ENCODE assay signal across 8 cellular contexts in genomic region chr10:5813091-5813340, GRCh38. TPM values are rescaled to one million over a fixed set of nuclear protein-coding genes. Genes with fewer than 3 reads are reported as not detected.
DNase-seq lines count a peak whose midpoint lies in the region; FAIRE-seq and TF ChIP-seq lines count a peak whose summit lies in the region.

No MANE protein-coding gene starts in this region.

- POLR2A ChIA-PET in endothelial cell of umbilical vein (lab: Charles Lee) = interaction anchor here (0.6 to 1.9 kb wide), 3 partner anchors 31 to 77 kb away, joined by 3 to 9 read pairs (median 3); partner anchors contain the start of genes ANKRD16 and FBH1

- in situ Hi-C loops in HAP-1 (cut with MboI; ENCODE audit: low sequenced_read_pairs) = no loop called here

- no CpG with 5 or more reads among the region's 29 CpGs for WGBS in neuronal stem cell (ENCODE audit: extremely low coverage in 2 of 2, insufficient read length in 2 of 2, insufficient replicate concordance in 1 of 2), 2 donors

- H3K36me3 ChIP-seq in GM06990 (ENCODE audit: control insufficient read depth, insufficient read depth, low read length) = peaks cover 1% of the 10 kb centered on the region; the same call in 1 of the 2 replicates
- peaks cover 3% of the 10 kb centered on the region for H3K36me3 ChIP-seq in HAP-1 (replicated peaks)
- peaks cover 16% of the 10 kb centered on the region for H3K36me3 ChIP-seq in NT2/D1 (ENCODE audit: insufficient read depth, insufficient read length, low read length)
- no peaks in the 10 kb centered on the region for H3K36me3 ChIP-seq in endothelial cell of umbilical vein (ENCODE audit: control insufficient read depth in 2 of 2, extremely low read depth in 1 of 2, insufficient read depth in 2 of 2, low read length in 2 of 2)
- H3K36me3 ChIP-seq in neuronal stem cell (replicated peaks in 1 of 2; ENCODE audit: control insufficient read depth in 2 of 2, insufficient read depth in 2 of 2, low read length in 2 of 2) = peaks cover 1 to 23% of the 10 kb centered on the region in 2 donors

- CTCF ChIA-PET in endothelial cell of umbilical vein (lab: Charles Lee) = interaction anchor here (0.7 to 2.4 kb wide), 4 partner anchors 26 to 77 kb away, joined by 3 to 19 read pairs (median 4); partner anchors contain the start of genes ANKRD16 and FBH1

- intact Hi-C loops in endothelial cell of umbilical vein (cut with micrococcal nuclease) (loop anchor here (1.0 to 10.0 kb wide), 6 partner anchors 33 to 162 kb away; partner anchors contain the start of genes ANKRD16, IL15RA and TASOR2), posterior vena cava (cut with DNase I) (loop anchor here in 1 of 2 donors (10.0 kb wide), 1 partner anchor 62 kb away; no protein-coding TSS in a partner anchor)

- H3K4me3 ChIP-seq in GM06990 (replicated peaks; ENCODE audit: low read depth, low read length) (peak overlapping the region; percentile 93), HAP-1 (peak overlapping the region; percentile 91), NT2/D1 (ENCODE audit: insufficient read length, low read depth) (peak overlapping the region; percentile 82), endothelial cell of umbilical vein (replicated peaks in 1 of 3; ENCODE audit: insufficient read depth in 1 of 3, low read depth in 1 of 3, low read length in 3 of 3) (peak overlapping the region; percentile 91 to 100 (median 97)), neuronal stem cell (ENCODE audit: low read length in 2 of 2) (peak overlapping the region; percentile 69 to 97)

- peak overlapping the region; percentile 76 for H3K4ac ChIP-seq in neuronal stem cell (ENCODE audit: low read length)

- H3K23ac ChIP-seq in neuronal stem cell (ENCODE audit: low read depth, low read length, poor library complexity) = peak overlapping the region; percentile 100

- peaks cover 56% of the 10 kb centered on the region for H3K79me2 ChIP-seq in endothelial cell of umbilical vein (ENCODE audit: control insufficient read depth, insufficient read depth, low read length)

- no peak for DNase-seq in GM06990 (ENCODE audit: extremely low read depth, insufficient read length)
- no peak for DNase-seq in HAP-1 (ENCODE audit: low spot score in 2 of 2)
- no peak for DNase-seq in NT2/D1 (ENCODE audit: low read depth, low spot score)
- DNase-seq in endothelial cell of umbilical vein (ENCODE audit: low read depth, low spot score) = no peak
- DNase-seq in neuronal stem cell (ENCODE audit: low spot score) = no peak
- no peak for DNase-seq in GM19240 (ENCODE audit: insufficient read length, low spot score)
- no peak for DNase-seq in stimulated activated CD4-positive, alpha-beta T cell treated with anti-CD3 and anti-CD28 coated beads, Interleukin-2, amount 100 ng/mL, for 48 hours
- no peak for DNase-seq in posterior vena cava (ENCODE audit: low spot score)

- peaks cover 12% of the 10 kb centered on the region for H4K20me1 ChIP-seq in endothelial cell of umbilical vein (replicated peaks; ENCODE audit: control insufficient read depth, extremely low read depth, insufficient read depth, low read length)

- H3K27me3 ChIP-seq in GM06990 (replicated peaks; ENCODE audit: control insufficient read depth, insufficient read depth, low read length) = no peaks in the 10 kb centered on the region
- no peaks in the 10 kb centered on the region for H3K27me3 ChIP-seq in HAP-1 (ENCODE audit: low read depth)
- no peaks in the 10 kb centered on the region for H3K27me3 ChIP-seq in NT2/D1 (ENCODE audit: insufficient read depth, insufficient read length)
- no peaks in the 10 kb centered on the region for H3K27me3 ChIP-seq in endothelial cell of umbilical vein (ENCODE audit: control insufficient read depth in 2 of 2, insufficient read depth in 2 of 2, low read length in 2 of 2)
- no peaks in the 10 kb centered on the region for H3K27me3 ChIP-seq in neuronal stem cell (ENCODE audit: control insufficient read depth in 3 of 3, insufficient read depth in 3 of 3, low read depth in 1 of 3, low read length in 3 of 3)

- no peaks in the 10 kb centered on the region for H3K9me3 ChIP-seq in HAP-1
- no peaks in the 10 kb centered on the region for H3K9me3 ChIP-seq in NT2/D1 (ENCODE audit: insufficient read depth, low read length)
- H3K9me3 ChIP-seq in endothelial cell of umbilical vein (replicated peaks; ENCODE audit: control insufficient read depth, insufficient read depth, low read length) = no peaks in the 10 kb centered on the region
- no peaks in the 10 kb centered on the region for H3K9me3 ChIP-seq in neuronal stem cell (replicated peaks in 1 of 2; ENCODE audit: control insufficient read depth in 2 of 2, insufficient read depth in 1 of 2, low read depth in 1 of 2, low read length in 2 of 2)

- H3K9ac ChIP-seq in NT2/D1 (ENCODE audit: insufficient read length, low read depth) (peak overlapping the region; percentile 95), endothelial cell of umbilical vein (replicated peaks; ENCODE audit: extremely low read depth, insufficient read depth, low read length) (peak overlapping the region; percentile 99), neuronal stem cell (ENCODE audit: low read depth, low read length, poor library complexity) (peak overlapping the region; percentile 98)

- peak overlapping the region; percentile 93 for H2AFZ ChIP-seq in endothelial cell of umbilical vein (ENCODE audit: low read depth, low read length)
- peak overlapping the region; percentile 93 for H2AFZ ChIP-seq in neuronal stem cell (ENCODE audit: low read length)

- no TSS peak for BruUV-seq in endothelial cell of umbilical vein (replicated peaks; lab: Mats Ljungman, UMichigan)

- no peak overlapping the region for H4K91ac ChIP-seq in neuronal stem cell (ENCODE audit: low read depth, low read length, poor library complexity)

- H3K79me1 ChIP-seq in neuronal stem cell (ENCODE audit: low read depth, low read length) = peaks cover 6% of the 10 kb centered on the region

- peak overlapping the region; percentile 99 for H3K14ac ChIP-seq in neuronal stem cell (ENCODE audit: low read length)

- peak overlapping the region; percentile 87 for H2BK5ac ChIP-seq in neuronal stem cell (ENCODE audit: low read length)

- peak overlapping the region; percentile 97 for H2BK120ac ChIP-seq in neuronal stem cell (ENCODE audit: low read depth, low read length)

- H2BK15ac ChIP-seq in neuronal stem cell (ENCODE audit: low read length) = peak overlapping the region; percentile 81

- H2AK5ac ChIP-seq in neuronal stem cell (ENCODE audit: low read depth, low read length) = peak overlapping the region; percentile 90

- peak overlapping the region; percentile 100 for H3K18ac ChIP-seq in neuronal stem cell (ENCODE audit: low read length)

- H4K8ac ChIP-seq in neuronal stem cell (ENCODE audit: low read depth, low read length) = peak overlapping the region; percentile 65

- TF ChIP-seq POLR2A in endothelial cell of umbilical vein (IDR thresholded peaks at IDR 0.05; ENCODE audit: low read depth, low read length) = no peak

- no peak overlapping the region for H2BK12ac ChIP-seq in neuronal stem cell (ENCODE audit: low read length)

- H3K4me2 ChIP-seq in endothelial cell of umbilical vein (ENCODE audit: insufficient read depth, low read length) (no peak overlapping the region), neuronal stem cell (ENCODE audit: insufficient read depth, low read length, poor library complexity, severe bottlenecking) (peak overlapping the region; percentile 73)

- dilution Hi-C loops in endothelial cell of umbilical vein (cut with MboI; ENCODE audit: extremely low pct_ligation_motif_present, low sequenced_read_pairs) = no loop called here

- TF ChIP-seq CTCF in GM06990 (IDR thresholded peaks at IDR 0.05; ENCODE audit: insufficient read depth, low read length, poor library complexity, severe bottlenecking) (no peak), endothelial cell of umbilical vein (IDR thresholded peaks at IDR 0.05; ENCODE audit: extremely low read depth in 1 of 2, insufficient read depth in 1 of 2, low read depth in 1 of 2, low read length in 2 of 2) (no peak)

- FAIRE-seq in endothelial cell of umbilical vein (lab: Jason Lieb, UNC) = no peak

- H3K4me1 ChIP-seq in HAP-1 (peaks cover 27% of the 10 kb centered on the region), NT2/D1 (ENCODE audit: insufficient read depth, insufficient read length) (no peaks in the 10 kb centered on the region), endothelial cell of umbilical vein (ENCODE audit: control insufficient read depth, extremely low read depth, insufficient read depth, low read length) (peaks cover 36% of the 10 kb centered on the region), neuronal stem cell (ENCODE audit: control insufficient read depth in 2 of 2, insufficient read depth in 1 of 2, low read depth in 1 of 2, low read length in 2 of 2) (peaks cover 0 to 9% of the 10 kb centered on the region in 2 donors)

- no peaks in the 10 kb centered on the region for H3K9me1 ChIP-seq in endothelial cell of umbilical vein (replicated peaks; ENCODE audit: control insufficient read depth, extremely low read depth, insufficient read depth, low read length)

- H3K27ac ChIP-seq in endothelial cell of umbilical vein (ENCODE audit: insufficient read depth, low read depth, low read length) (peak overlapping the region; percentile 92), neuronal stem cell (replicated peaks; ENCODE audit: low read length) (peak overlapping the region; percentile 99)

TF ChIP-seq in endothelial cell of umbilical vein, 7 proteins besides CTCF, POLR2A, EP300 and RAD21 (continues in another document):
- TF ChIP-seq MYC (IDR thresholded peaks at IDR 0.05; ENCODE audit: low read depth, low read length) (no peak), FOS (IDR thresholded peaks at IDR 0.05; ENCODE audit: borderline replicate concordance, insufficient read depth, low read length) (no peak), EZH2 (IDR thresholded peaks at IDR 0.05; ENCODE audit: borderline replicate concordance, low read depth, low read length, severe bottlenecking) (no peak), MAX (IDR thresholded peaks at IDR 0.05; ENCODE audit: insufficient read depth, insufficient read length) (no peak), GATA2 (IDR thresholded peaks at IDR 0.05; ENCODE audit: insufficient read depth, insufficient read length, low read depth, low read length) (no peak)

RNA-seq across cellular contexts. Expression of gene GDI2, which starts 0.2 kb away (rescaled TPM):
- total RNA-seq in endothelial cell of umbilical vein = 266 and 307 TPM in 2 replicates
- polyA plus RNA-seq in endothelial cell of umbilical vein = 132 and 154 TPM in 2 replicates
- 210 and 232 TPM in 2 replicates for polyA plus RNA-seq in endothelial cell of umbilical vein (2011; cell fraction: cytosol; rRNA removed)
- polyA plus RNA-seq in endothelial cell of umbilical vein (2011; cell fraction: nucleus; rRNA removed) = 107 and 114 TPM in 2 replicates
- polyA plus RNA-seq in endothelial cell of umbilical vein (2012) = 282 and 335 TPM in 2 replicates
- 162 and 192 TPM in 2 replicates for polyA minus RNA-seq in endothelial cell of umbilical vein
- 174 TPM for polyA minus RNA-seq in endothelial cell of umbilical vein (2011; cell fraction: cytosol; rRNA and poly(A)+ RNA removed)
- 72.9 and 131 TPM in 2 replicates for polyA minus RNA-seq in endothelial cell of umbilical vein (2011; cell fraction: nucleus; rRNA and poly(A)+ RNA removed)
- 201 TPM for polyA plus RNA-seq in neuronal stem cell (2013, experiment 1 of 2)
- 206 TPM for polyA plus RNA-seq in neuronal stem cell (2013, experiment 2 of 2)
- total RNA-seq in posterior vena cava = 100 to 1,000 TPM; 151 to 153 TPM
